8 cellular contexts compared by ENCODE assay signal in genomic region chr12:53180931-53181645, GRCh38. TPM values are rescaled to one million over a fixed set of nuclear protein-coding genes. Genes with fewer than 3 reads are reported as not detected.
A peak's percentile ranks its signal among the peaks of the same experiment; 100 is the strongest.
DNase-seq lines count a peak whose midpoint lies in the region; ATAC-seq, FAIRE-seq and TF ChIP-seq lines count a peak whose summit lies in the region.

No MANE protein-coding gene starts in this region.

- H3K4me3 ChIP-seq in body of pancreas (peak overlapping the region; percentile 82 to 98), iPS-15b (ENCODE audit: low read depth, low read length) (peak overlapping the region; percentile 90), skeletal muscle satellite cell (ENCODE audit: low read length) (peak overlapping the region; percentile 95)

- peaks cover 41% of the 10 kb centered on the region for H3K4me1 ChIP-seq in body of pancreas
- peaks cover 3% of the 10 kb centered on the region for H3K4me1 ChIP-seq in iPS-15b (ENCODE audit: control insufficient read depth, insufficient read depth, low read length)
- H3K4me1 ChIP-seq in skeletal muscle satellite cell (ENCODE audit: control insufficient read depth, insufficient read depth, low read length) = peaks cover 31% of the 10 kb centered on the region

- H3K36me3 Mint-ChIP-seq in HFFc6 (ENCODE audit: low read depth) (peaks cover 32% of the 10 kb centered on the region), T-helper 17 cell (ENCODE audit: low read depth) (peaks cover 7% of the 10 kb centered on the region)

- peaks cover 46% of the 10 kb centered on the region for H3K4me1 Mint-ChIP-seq in HFFc6 (ENCODE audit: low read depth)
- H3K4me1 Mint-ChIP-seq in T-helper 17 cell = peaks cover 44% of the 10 kb centered on the region

- H3K9ac ChIP-seq in iPS-15b (ENCODE audit: low read depth, low read length) (peak overlapping the region; percentile 79), skeletal muscle satellite cell (ENCODE audit: low read depth, low read length) (peak overlapping the region; percentile 88)

- FAIRE-seq in GM12892 (lab: Jason Lieb, UNC) = no peak

- TF ChIP-seq POLR2A in GM12892 (IDR thresholded peaks at IDR 0.05; ENCODE audit: low read depth, low read length) (no peak; the same call in 1 of the 2 replicates), body of pancreas (IDR thresholded peaks at IDR 0.05) (no peak)

- H3K36me3 ChIP-seq in body of pancreas (replicated peaks in 1 of 2; ENCODE audit: insufficient read depth in 1 of 2, low read depth in 2 of 2) (peaks cover 0 to 20% of the 10 kb centered on the region in 2 donors), iPS-15b (ENCODE audit: control insufficient read depth, insufficient read depth, low read length) (peaks cover 11% of the 10 kb centered on the region), skeletal muscle satellite cell (ENCODE audit: insufficient read depth, low read length) (peaks cover 42% of the 10 kb centered on the region)

- H3K9me3 ChIP-seq in T-helper 17 cell (ENCODE audit: control insufficient read depth, low read length, poor library complexity, severe bottlenecking) = no peaks in the 10 kb centered on the region
- H3K9me3 ChIP-seq in body of pancreas = no peaks in the 10 kb centered on the region
- no peaks in the 10 kb centered on the region for H3K9me3 ChIP-seq in iPS-15b (ENCODE audit: control insufficient read depth, insufficient read depth, low read length)
- no peaks in the 10 kb centered on the region for H3K9me3 ChIP-seq in skeletal muscle satellite cell (replicated peaks; ENCODE audit: low read length)

- H3K4me3 Mint-ChIP-seq in HFFc6 (peak overlapping the region; percentile 90), T-helper 17 cell (peak overlapping the region; percentile 96)

- DNase-seq in GM12892 (ENCODE audit: insufficient read length) = peak; percentile 92
- peak; percentile 63 for DNase-seq in HFFc6
- peak; percentile 23 for DNase-seq in MV-4-11 (lab: John Stamatoyannopoulos, UW)
- peak; percentile 59 to 74 (median 73) for DNase-seq in T-helper 17 cell
- peak; percentile 72 to 83 (median 78) for DNase-seq in body of pancreas
- DNase-seq in putamen (ENCODE audit: low spot score) = no peak

- 1 to 2% methylated on average over 28 to 32 of the region's 57 CpGs for WGBS in body of pancreas, 2 donors

- H3K4me2 ChIP-seq in skeletal muscle satellite cell (ENCODE audit: low read length) = peak overlapping the region; percentile 88

- peak; percentile 39; the same call in 1 of the 2 replicates for TF ChIP-seq CTCF in HFFc6 (IDR thresholded peaks at IDR 0.05)
- TF ChIP-seq CTCF in body of pancreas (IDR thresholded peaks at IDR 0.05) = no peak

- H3K27me3 Mint-ChIP-seq in HFFc6 (ENCODE audit: insufficient read depth) (no peaks in the 10 kb centered on the region), T-helper 17 cell (no peaks in the 10 kb centered on the region)

- H3K9me3 Mint-ChIP-seq in HFFc6 = no peaks in the 10 kb centered on the region

- ATAC-seq in T-helper 17 cell (peak; percentile 55), body of pancreas (peak; percentile 72)

- intact Hi-C loops in body of pancreas (cut with DNase I) = no loop called here

- H3K27ac Mint-ChIP-seq in HFFc6 (peak overlapping the region; percentile 92), T-helper 17 cell (peak overlapping the region; percentile 95)

- H3K27ac ChIP-seq in body of pancreas = peak overlapping the region; percentile 91 to 98 (median 96)

- no peaks in the 10 kb centered on the region for H3K27me3 ChIP-seq in body of pancreas
- peaks cover 35% of the 10 kb centered on the region for H3K27me3 ChIP-seq in iPS-15b (ENCODE audit: control insufficient read depth, insufficient read depth, low read length)
- no peaks in the 10 kb centered on the region for H3K27me3 ChIP-seq in skeletal muscle satellite cell (ENCODE audit: control insufficient read depth, insufficient read depth, low read length)

RNA-seq across cellular contexts. Expression of gene CSAD, which starts 0.4 kb away (rescaled TPM):
- polyA plus RNA-seq in GM12892 (2012; ENCODE audit: missing spikeins) = 14.2 TPM
- 10 to 100 TPM; 13.9 to 17.1 (median 16.0) TPM for total RNA-seq in HFFc6 (2021; fragmentation: NEBNext Ultra II Directional; extraction: Animal tissue kit (Norgen Biotek cat#: 25700))
- total RNA-seq in T-helper 17 cell = 10 to 100 TPM; 57.2 to 61.0 TPM
- total RNA-seq in body of pancreas = 10 to 100 TPM; 31.4 to 64.3 TPM
- total RNA-seq in skeletal muscle satellite cell (2012; rRNA removed) = 5.8 and 8.5 TPM in 2 replicates

RNA-seq across cellular contexts. Expression of gene ZNF740, which starts 0.6 kb away (rescaled TPM):
- 13.7 TPM for polyA plus RNA-seq in GM12892 (2012; ENCODE audit: missing spikeins)
- 10 to 100 TPM; 17.3 to 25.7 (median 19.3) TPM for total RNA-seq in HFFc6 (2021; fragmentation: NEBNext Ultra II Directional; extraction: Animal tissue kit (Norgen Biotek cat#: 25700))
- total RNA-seq in T-helper 17 cell = 10 to 100 TPM; 24.3 to 34.6 TPM
- 10 to 100 TPM; 10.1 to 21.4 TPM for total RNA-seq in body of pancreas
- total RNA-seq in skeletal muscle satellite cell (2012; rRNA removed) = 7.6 and 9.2 TPM in 2 replicates

RNA-seq across cellular contexts. Expression of gene ITGB7, which starts 26.0 kb away (rescaled TPM):
- polyA plus RNA-seq in GM12892 (2012; ENCODE audit: missing spikeins) = 103 TPM
- total RNA-seq in HFFc6 (2021; fragmentation: NEBNext Ultra II Directional; extraction: Animal tissue kit (Norgen Biotek cat#: 25700)) = 1 to 10 TPM in 3 of 6 experiments, under 1 TPM in 3; 0.35 to 1.5 (median 0.93) TPM
- total RNA-seq in T-helper 17 cell (100 to 1,000 TPM; 306 to 367 TPM), body of pancreas (1 to 10 TPM; 2.3 to 4.9 TPM)
- total RNA-seq in skeletal muscle satellite cell (2012; rRNA removed) = under 0.01 and 1.5 TPM in 2 replicates

RNA-seq across cellular contexts. Expression of gene RARG, which starts 50.9 kb away (rescaled TPM):
- polyA plus RNA-seq in GM12892 (2012; ENCODE audit: missing spikeins) = 1.9 TPM
- total RNA-seq in HFFc6 (2021; fragmentation: NEBNext Ultra II Directional; extraction: Animal tissue kit (Norgen Biotek cat#: 25700)) = 10 to 100 TPM; 47.2 to 80.5 (median 71.0) TPM
- total RNA-seq in T-helper 17 cell (10 to 100 TPM; 57.6 to 57.8 TPM), body of pancreas (10 to 100 TPM in 1 of 2 donors, 1 to 10 TPM in 1; 9.2 to 11.7 TPM)
- 17.7 and 21.8 TPM in 2 replicates for total RNA-seq in skeletal muscle satellite cell (2012; rRNA removed)

Comparison
In these comparisons a context has a peak if more than half of its experiments do, and no peak if none do; other contexts are left out.
1. RNA of gene ITGB7, which starts 26.0 kb away (total RNA-seq): 306 to 367 TPM in T-helper 17 cell; 2.3 to 4.9 TPM in body of pancreas and 0.35 to 1.5 TPM in HFFc6; every median in the first group is over 10 times any median in the second.
2. Peak in every context shown above with its lines, with median percentiles within 50 percentile points of each other: H3K4me3 ChIP-seq.